Comparison of ENCODE assay signal across 9 cellular contexts in genomic region chr17:32609085-32609484, GRCh38.
DNase-seq lines count a peak whose midpoint lies in the region; ATAC-seq and TF ChIP-seq lines count a peak whose summit lies in the region.
"Had no signal": no experiment of that assay in that cellular context is flagged by ENCODE, and none has a peak within 500 bp of the region (broad histone marks: within the 10 kb centered on the region; RNA-seq: fewer than 3 reads in every experiment).

No MANE protein-coding gene starts in this region.

- peak; percentile 100 for ATAC-seq in activated B cell treated with CpG ODN at 0.5 μM for 24 hours (ENCODE audit: low read depth)

- H3K4me1 Mint-ChIP-seq in activated B cell treated with CpG ODN at 0.5 μM for 24 hours (peaks cover 8% of the 10 kb centered on the region), osteocyte (ENCODE audit: unreplicated experiment) (no peaks in the 10 kb centered on the region)

- no peak for TF ChIP-seq POLR2A in breast epithelium (IDR thresholded peaks at IDR 0.05)

- intact Hi-C loops in activated B cell treated with CpG ODN at 0.5 μM for 24 hours (cut with micrococcal nuclease): loop anchor here (1.0 to 5.0 kb wide), 6 partner anchors 52 to 356 kb away; no protein-coding TSS in a partner anchor
- intact Hi-C loops in breast epithelium (cut with DNase I; ENCODE audit: low total_unique reads): no loop called here

- H3K27me3 ChIP-seq in MG63: no peaks in the 10 kb centered on the region
- H3K27me3 ChIP-seq in breast epithelium: no peaks in the 10 kb centered on the region
- H3K27me3 ChIP-seq: cardiac muscle cell had no signal

- H3K36me3 ChIP-seq in MG63 (no peaks in the 10 kb centered on the region), breast epithelium (no peaks in the 10 kb centered on the region)
- H3K36me3 ChIP-seq: cardiac muscle cell had no signal

- H3K4me3 ChIP-seq in MG63 (no peak overlapping the region), breast epithelium (no peak overlapping the region)
- H3K4me3 ChIP-seq: cardiac muscle cell had no signal

- H3K9me3 Mint-ChIP-seq in activated B cell treated with CpG ODN at 0.5 μM for 24 hours: no peaks in the 10 kb centered on the region
- H3K9me3 Mint-ChIP-seq in osteocyte (ENCODE audit: unreplicated experiment): peaks cover 6% of the 10 kb centered on the region

- H3K27me3 Mint-ChIP-seq in activated B cell treated with CpG ODN at 0.5 μM for 24 hours (no peaks in the 10 kb centered on the region), osteocyte (ENCODE audit: unreplicated experiment) (no peaks in the 10 kb centered on the region)

- no peaks in the 10 kb centered on the region for H3K4me1 ChIP-seq in breast epithelium

- H3K27ac ChIP-seq in breast epithelium: no peak overlapping the region
- H3K27ac ChIP-seq: cardiac muscle cell had no signal

- POLR2A ChIA-PET in activated B cell treated with CpG ODN at 0.5 μM for 24 hours (lab: Charles Lee): interaction anchor here (1.0 to 1.3 kb wide), 2 partner anchors 85 to 86 kb away, joined by 5 to 9 read pairs; no protein-coding TSS in a partner anchor

- no peak for TF ChIP-seq CTCF in activated B cell treated with CpG ODN at 0.5 μM for 24 hours (IDR thresholded peaks at IDR 0.05)
- peak in 1 of 3 donors; percentile 56 for TF ChIP-seq CTCF in breast epithelium (IDR thresholded peaks at IDR 0.05)
- TF ChIP-seq CTCF in osteocyte (IDR thresholded peaks at IDR 0.05): peak; percentile 17

- H3K27ac Mint-ChIP-seq in activated B cell treated with CpG ODN at 0.5 μM for 24 hours (no peak overlapping the region), osteocyte (ENCODE audit: unreplicated experiment) (no peak overlapping the region)

- CTCF ChIA-PET in activated B cell treated with CpG ODN at 0.5 μM for 24 hours (lab: Charles Lee): interaction anchor here (0.9 to 3.8 kb wide), 5 partner anchors 82 to 146 kb away, joined by 3 to 36 read pairs (median 6); partner anchors contain the start of gene CDK5R1

- H3K36me3 Mint-ChIP-seq in activated B cell treated with CpG ODN at 0.5 μM for 24 hours (ENCODE audit: low read depth) (no peaks in the 10 kb centered on the region), osteocyte (ENCODE audit: unreplicated experiment) (no peaks in the 10 kb centered on the region)

- DNase-seq in NCI-H146 (lab: John Stamatoyannopoulos, UW): peak; percentile 19
- DNase-seq in NCI-H146 treated with DMSO at 0.1 percent for 48 hours (lab: John Stamatoyannopoulos, UW; ENCODE audit: unreplicated experiment): no peak
- DNase-seq in MG63: peak; percentile 30
- peak; percentile 52 for DNase-seq in activated B cell treated with CpG ODN at 0.5 μM for 24 hours
- peak; percentile 56 to 58 for DNase-seq in breast epithelium (ENCODE audit: low spot score in 2 of 2)
- DNase-seq in osteocyte (ENCODE audit: extremely low spot score, unreplicated experiment): no peak
- no peak for DNase-seq in medulla oblongata (ENCODE audit: extremely low spot score)
- DNase-seq in occipital lobe (lab: John Stamatoyannopoulos, UW): no peak

- H3K4me3 Mint-ChIP-seq in activated B cell treated with CpG ODN at 0.5 μM for 24 hours: no peak overlapping the region
- H3K4me3 Mint-ChIP-seq in osteocyte (ENCODE audit: unreplicated experiment): no peak overlapping the region

- H3K9me3 ChIP-seq in MG63 (no peaks in the 10 kb centered on the region), breast epithelium (no peaks in the 10 kb centered on the region)

Comparison
In these comparisons a context has a peak if more than half of its experiments do, and no peak if none do; other contexts are left out.
1. DNase-seq: peak in NCI-H146 (single experiment), MG63 (single experiment), activated B cell treated with CpG ODN at 0.5 μM for 24 hours (single experiment) and breast epithelium (2 of 2); none in NCI-H146 treated with DMSO at 0.1 percent for 48 hours (single experiment), osteocyte (single experiment), medulla oblongata (single experiment) and occipital lobe (single experiment).